Comparison of ENCODE assay signal across 10 cellular contexts in genomic region chr15:34365073-34365825, GRCh38. TPM values are rescaled to one million over a fixed set of nuclear protein-coding genes. Genes with fewer than 3 reads are reported as not detected.
DNase-seq lines count a peak whose midpoint lies in the region; ATAC-seq and TF ChIP-seq lines count a peak whose summit lies in the region.
"Had no signal": no experiment of that assay in that cellular context is flagged by ENCODE, and none has a peak within 500 bp of the region (broad histone marks: within the 10 kb centered on the region; RNA-seq: fewer than 3 reads in every experiment).

No MANE protein-coding gene starts in this region.

- H3K4me1 Mint-ChIP-seq in activated T-cell treated with anti-CD3 and anti-CD28 coated beads, Interleukin-2, amount 50 U/mL, for 4 hours (ENCODE audit: low read depth): peaks cover 41% of the 10 kb centered on the region
- peaks cover 57% of the 10 kb centered on the region for H3K4me1 Mint-ChIP-seq in activated CD4-positive, alpha-beta T cell treated with anti-CD3 and anti-CD28 coated beads, Interleukin-2, amount 10 ng/mL, durations not matched to agents 7 days and 5 days
- peaks cover 35 to 48% of the 10 kb centered on the region in 2 donors for H3K4me1 Mint-ChIP-seq in stimulated activated naive B cell treated with anti-CD40 and anti-IgM and Interleukin-4, amounts not matched to agents 10 μg/mL and 1 μg/mL and 100 μg/mL, for 72 hours

- no peaks in the 10 kb centered on the region for H3K27me3 Mint-ChIP-seq in activated T-cell treated with anti-CD3 and anti-CD28 coated beads, Interleukin-2, amount 50 U/mL, for 4 hours (ENCODE audit: low read depth)
- H3K27me3 Mint-ChIP-seq in activated CD4-positive, alpha-beta T cell treated with anti-CD3 and anti-CD28 coated beads, Interleukin-2, amount 10 ng/mL, durations not matched to agents 7 days and 5 days: no peaks in the 10 kb centered on the region
- H3K27me3 Mint-ChIP-seq in stimulated activated naive B cell treated with anti-CD40 and anti-IgM and Interleukin-4, amounts not matched to agents 10 μg/mL and 1 μg/mL and 100 μg/mL, for 72 hours: no peaks in the 10 kb centered on the region

- peak overlapping the region; percentile 89 for H3K27ac Mint-ChIP-seq in activated CD4-positive, alpha-beta T cell treated with anti-CD3 and anti-CD28 coated beads, Interleukin-2, amount 10 ng/mL, durations not matched to agents 7 days and 5 days
- no peak overlapping the region for H3K27ac Mint-ChIP-seq in stimulated activated naive B cell treated with anti-CD40 and anti-IgM and Interleukin-4, amounts not matched to agents 10 μg/mL and 1 μg/mL and 100 μg/mL, for 72 hours

- CTCF ChIA-PET in activated CD4-positive, alpha-beta T cell treated with anti-CD3 and anti-CD28 coated beads, Interleukin-2, amount 10 ng/mL, durations not matched to agents 7 days and 5 days (lab: Charles Lee): interaction anchor here (3.2 to 3.7 kb wide), 2 partner anchors 11 to 22 kb away, joined by 28 to 31 read pairs; partner anchors contain the start of genes NOP10 and NUTM1

- TF ChIP-seq CTCF in foreskin fibroblast (IDR thresholded peaks at IDR 0.05; ENCODE audit: low read depth, low read length): no peak

- ATAC-seq in activated T-cell treated with anti-CD3 and anti-CD28 coated beads, Interleukin-2, amount 50 U/mL, for 4 hours: no peak
- ATAC-seq in stimulated activated naive B cell treated with anti-CD40 and anti-IgM and Interleukin-4, amounts not matched to agents 10 μg/mL and 1 μg/mL and 100 μg/mL, for 72 hours (replicated peaks): no peak
- ATAC-seq in HG02588 (IDR thresholded peaks at IDR 0.05; ENCODE audit: unreplicated experiment): no peak

- no peaks in the 10 kb centered on the region for H3K9me3 Mint-ChIP-seq in activated T-cell treated with anti-CD3 and anti-CD28 coated beads, Interleukin-2, amount 50 U/mL, for 4 hours
- H3K9me3 Mint-ChIP-seq in activated CD4-positive, alpha-beta T cell treated with anti-CD3 and anti-CD28 coated beads, Interleukin-2, amount 10 ng/mL, durations not matched to agents 7 days and 5 days: no peaks in the 10 kb centered on the region
- H3K9me3 Mint-ChIP-seq in stimulated activated naive B cell treated with anti-CD40 and anti-IgM and Interleukin-4, amounts not matched to agents 10 μg/mL and 1 μg/mL and 100 μg/mL, for 72 hours: no peaks in the 10 kb centered on the region

- DNase-seq in activated T-cell treated with anti-CD3 and anti-CD28 coated beads, Interleukin-2, amount 50 U/mL, for 4 hours: no peak
- DNase-seq in activated T-cell treated with anti-CD3 and anti-CD28 coated beads for 4 hours (no peak), foreskin fibroblast (peak in 1 of 2 donors; percentile 9), midbrain (lab: John Stamatoyannopoulos, UW) (no peak), NCI-H2081 treated with DMSO at 0.1 percent for 48 hours (lab: John Stamatoyannopoulos, UW) (no peak)
- no peak for DNase-seq in activated CD4-positive, alpha-beta T cell treated with anti-CD3 and anti-CD28 coated beads, Interleukin-2, amount 10 ng/mL, durations not matched to agents 7 days and 5 days
- DNase-seq in stimulated activated naive B cell treated with anti-CD40 and anti-IgM and Interleukin-4, amounts not matched to agents 10 μg/mL and 1 μg/mL and 100 μg/mL, for 72 hours: no peak

- H3K4me3 Mint-ChIP-seq in activated T-cell treated with anti-CD3 and anti-CD28 coated beads, Interleukin-2, amount 50 U/mL, for 4 hours: peak overlapping the region; percentile 94
- peak overlapping the region; percentile 97 for H3K4me3 Mint-ChIP-seq in activated CD4-positive, alpha-beta T cell treated with anti-CD3 and anti-CD28 coated beads, Interleukin-2, amount 10 ng/mL, durations not matched to agents 7 days and 5 days
- peak overlapping the region; percentile 90 to 99 for H3K4me3 Mint-ChIP-seq in stimulated activated naive B cell treated with anti-CD40 and anti-IgM and Interleukin-4, amounts not matched to agents 10 μg/mL and 1 μg/mL and 100 μg/mL, for 72 hours

- peak overlapping the region; percentile 84 to 92 for H3K4me3 ChIP-seq in foreskin fibroblast (ENCODE audit: low read depth in 1 of 2, low read length in 2 of 2)

- POLR2A ChIA-PET in activated CD4-positive, alpha-beta T cell treated with anti-CD3 and anti-CD28 coated beads, Interleukin-2, amount 10 ng/mL, durations not matched to agents 7 days and 5 days (lab: Charles Lee): interaction anchor here (1.0 to 1.2 kb wide), 2 partner anchors 22 to 36 kb away, joined by 3 to 5 read pairs; partner anchors contain the start of genes NOP10 and NUTM1

- H3K36me3 Mint-ChIP-seq in activated T-cell treated with anti-CD3 and anti-CD28 coated beads, Interleukin-2, amount 50 U/mL, for 4 hours (ENCODE audit: insufficient read depth): peaks cover 13% of the 10 kb centered on the region
- H3K36me3 Mint-ChIP-seq in activated CD4-positive, alpha-beta T cell treated with anti-CD3 and anti-CD28 coated beads, Interleukin-2, amount 10 ng/mL, durations not matched to agents 7 days and 5 days (ENCODE audit: low read depth): peaks cover 28% of the 10 kb centered on the region
- H3K36me3 Mint-ChIP-seq in stimulated activated naive B cell treated with anti-CD40 and anti-IgM and Interleukin-4, amounts not matched to agents 10 μg/mL and 1 μg/mL and 100 μg/mL, for 72 hours: peaks cover 17 to 28% of the 10 kb centered on the region in 2 donors

RNA-seq across cellular contexts. Expression of gene LPCAT4, which starts 1.7 kb away (rescaled TPM):
- 10 to 100 TPM; 28.7 to 38.8 (median 31.1) TPM for total RNA-seq in activated T-cell treated with anti-CD3 and anti-CD28 coated beads, Interleukin-2, amount 50 U/mL, for 4 hours
- total RNA-seq in activated CD4-positive, alpha-beta T cell treated with anti-CD3 and anti-CD28 coated beads, Interleukin-2, amount 10 ng/mL, durations not matched to agents 7 days and 5 days: 100 to 1,000 TPM in 1 of 2 experiments, 10 to 100 TPM in 1; 98.2 to 101 TPM

RNA-seq across cellular contexts. Expression of gene NUTM1, which starts 22.1 kb away (rescaled TPM):
- not detected for total RNA-seq in activated T-cell treated with anti-CD3 and anti-CD28 coated beads, Interleukin-2, amount 50 U/mL, for 4 hours
- not detected for total RNA-seq in activated CD4-positive, alpha-beta T cell treated with anti-CD3 and anti-CD28 coated beads, Interleukin-2, amount 10 ng/mL, durations not matched to agents 7 days and 5 days
- total RNA-seq: bronchial epithelial cell, Daoy had no signal

RNA-seq across cellular contexts. Expression of gene NOP10, which starts 22.3 kb away (rescaled TPM):
- total RNA-seq in activated T-cell treated with anti-CD3 and anti-CD28 coated beads, Interleukin-2, amount 50 U/mL, for 4 hours: 100 to 1,000 TPM; 295 to 327 (median 327) TPM
- 100 to 1,000 TPM; 162 to 207 TPM for total RNA-seq in activated CD4-positive, alpha-beta T cell treated with anti-CD3 and anti-CD28 coated beads, Interleukin-2, amount 10 ng/mL, durations not matched to agents 7 days and 5 days

RNA-seq across cellular contexts. Expression of gene SLC12A6, which starts 27.7 kb away (rescaled TPM):
- total RNA-seq in activated T-cell treated with anti-CD3 and anti-CD28 coated beads, Interleukin-2, amount 50 U/mL, for 4 hours: 10 to 100 TPM; 15.3 to 23.5 (median 22.8) TPM
- 10 to 100 TPM; 32.7 to 36.7 TPM for total RNA-seq in activated CD4-positive, alpha-beta T cell treated with anti-CD3 and anti-CD28 coated beads, Interleukin-2, amount 10 ng/mL, durations not matched to agents 7 days and 5 days
